Comparison of ENCODE assay signal across 24 cellular contexts in the genomic region with DNA sequence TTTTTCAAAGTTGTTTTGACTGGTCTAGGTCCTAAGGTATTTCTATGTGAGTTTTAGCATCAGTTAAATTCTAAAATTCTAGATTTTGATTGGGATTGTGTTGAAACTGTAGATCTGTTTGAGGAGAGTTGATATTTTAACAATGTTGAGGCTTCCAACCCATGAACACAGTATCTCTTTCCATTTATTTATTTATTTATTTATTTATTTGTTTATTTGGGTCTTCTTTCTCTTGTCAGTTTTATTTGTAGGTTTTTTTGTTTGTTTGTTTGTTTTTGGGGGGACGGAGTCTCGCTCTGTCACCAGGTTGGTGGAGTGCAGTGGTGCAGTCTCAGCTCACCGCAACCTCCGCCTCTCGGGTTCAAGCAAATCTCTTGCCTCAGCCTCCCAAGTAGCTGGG. TPM values are rescaled to one million over a fixed set of nuclear protein-coding genes. Genes with fewer than 3 reads are reported as not detected.
DNase-seq lines count a peak whose midpoint lies in the region; ATAC-seq and TF ChIP-seq lines count a peak whose summit lies in the region.
"Had no signal": no experiment of that assay in that cellular context is flagged by ENCODE, and none has a peak within 500 bp of the region (broad histone marks: within the 10 kb centered on the region; RNA-seq: fewer than 3 reads in every experiment).

No MANE protein-coding gene starts in this region.

- peaks cover 6% of the 10 kb centered on the region for H3K36me3 ChIP-seq in cardiac muscle cell
- peaks cover 34% of the 10 kb centered on the region for H3K36me3 ChIP-seq in left ventricle myocardium inferior
- H3K36me3 ChIP-seq in upper lobe of right lung, result no peaks in the 10 kb centered on the region
- H3K36me3 ChIP-seq in H7 (replicated peaks; ENCODE audit: control insufficient read depth, insufficient read depth, low read length), result no peaks in the 10 kb centered on the region
- H3K36me3 ChIP-seq: BE2C had no signal

- H3K4me1 ChIP-seq in cardiac muscle cell (ENCODE audit: low read depth) (peaks cover 82% of the 10 kb centered on the region), left ventricle myocardium inferior (peaks cover 97% of the 10 kb centered on the region), upper lobe of right lung (peaks cover 12% of the 10 kb centered on the region)
- H3K4me1 ChIP-seq: BE2C had no signal

- TF ChIP-seq CTCF in cardiac muscle cell (IDR thresholded peaks at IDR 0.05; ENCODE audit: low read depth, low read length) (no peak), left ventricle myocardium inferior (IDR thresholded peaks at IDR 0.05; ENCODE audit: borderline replicate concordance) (no peak), upper lobe of right lung (IDR thresholded peaks at IDR 0.05) (no peak)

- DNase-seq in cardiac muscle cell (ENCODE audit: low read depth in 1 of 2, low spot score in 1 of 2) (no peak), Right ventricle myocardium inferior (ENCODE audit: missing footprints) (no peak), left ventricle myocardium inferior (no peak), cardiac septum (ENCODE audit: low spot score) (no peak), mesenteric fat pad (ENCODE audit: low spot score) (peak; percentile 16), upper lobe of right lung (peak; percentile 6), H7 (no peak)
- DNase-seq: ACHN; AML-193; BE2C; CD4-positive, alpha-beta T cell; CD8-positive, alpha-beta memory T cell; DMS 273 treated with DMSO at 0.1 percent for 48 hours; DMS79; EL; GDM1; HCEC 1CT had no signal

- peak overlapping the region; percentile 94 for H3K27ac ChIP-seq in cardiac muscle cell
- H3K27ac ChIP-seq in left ventricle myocardium inferior (replicated peaks), result peak overlapping the region; percentile 92
- no peak overlapping the region for H3K27ac ChIP-seq in upper lobe of right lung
- H3K27ac ChIP-seq: 22Rv1; BLaER1 treated with 17β-estradiol and CSF1 and Interleukin-3, amounts not matched to agents 10 nM and 100 nM had no signal

- H3K4me3 ChIP-seq in cardiac muscle cell, result no peak overlapping the region
- H3K4me3 ChIP-seq in left ventricle myocardium inferior, result no peak overlapping the region
- H3K4me3 ChIP-seq in upper lobe of right lung, result no peak overlapping the region
- no peak overlapping the region for H3K4me3 ChIP-seq in H7 (ENCODE audit: insufficient read depth, low read depth, low read length)
- H3K4me3 ChIP-seq: BLaER1 treated with 17β-estradiol and CSF1 and Interleukin-3, amounts not matched to agents 10 nM and 100 nM; GM12878; GM23338 had no signal

- H3K27me3 ChIP-seq in cardiac muscle cell (no peaks in the 10 kb centered on the region), left ventricle myocardium inferior (ENCODE audit: low read depth) (no peaks in the 10 kb centered on the region), upper lobe of right lung (no peaks in the 10 kb centered on the region), H7 (ENCODE audit: control insufficient read depth, insufficient read depth, low read length) (no peaks in the 10 kb centered on the region)
- H3K27me3 ChIP-seq: BE2C; BLaER1 treated with 17β-estradiol and CSF1 and Interleukin-3, amounts not matched to agents 10 nM and 100 nM had no signal

- H3K9me3 ChIP-seq in cardiac muscle cell (ENCODE audit: low read depth) (no peaks in the 10 kb centered on the region), left ventricle myocardium inferior (replicated peaks) (no peaks in the 10 kb centered on the region), upper lobe of right lung (no peaks in the 10 kb centered on the region)
- H3K9me3 ChIP-seq: BE2C had no signal

- no peak for ATAC-seq in Right ventricle myocardium inferior
- ATAC-seq in upper lobe of right lung, result no peak
- ATAC-seq in HG02759 (IDR thresholded peaks at IDR 0.05; ENCODE audit: unreplicated experiment), result no peak
- ATAC-seq: GM12878, GM23338 had no signal

- intact Hi-C loops in Right ventricle myocardium inferior (cut with DNase I), result no loop called here
- intact Hi-C loops in left ventricle myocardium inferior (cut with micrococcal nuclease), result no loop called here
- intact Hi-C loops in cardiac septum (cut with DNase I), result loop anchor here (2.0 kb wide), 1 partner anchor 25 kb away; a partner anchor contains a TSS
- intact Hi-C loops in upper lobe of right lung (cut with DNase I), result no loop called here

RNA-seq across cellular contexts. Expression of a gene that starts 25.3 kb away (rescaled TPM):
- total RNA-seq in cardiac muscle cell (68.6 and 92.6 TPM in 2 replicates), Right ventricle myocardium inferior (396 TPM), left ventricle myocardium inferior (349 TPM), cardiac septum (327 TPM), mesenteric fat pad (232 TPM), upper lobe of right lung (79.4 TPM)
- polyA plus RNA-seq in cardiac muscle cell, result 66.5 and 105 TPM in 2 replicates
- 24.4 and 32.0 TPM in 2 replicates for total RNA-seq in H7 (2014; rRNA removed; shearing (Covaris generic))

RNA-seq across cellular contexts. Expression of a gene that starts 44.0 kb away (rescaled TPM):
- total RNA-seq in cardiac muscle cell (4.8 and 5.1 TPM in 2 replicates), Right ventricle myocardium inferior (not detected), left ventricle myocardium inferior (not detected), cardiac septum (not detected), mesenteric fat pad (not detected), upper lobe of right lung (not detected)
- 2.9 and 4.9 TPM in 2 replicates for polyA plus RNA-seq in cardiac muscle cell
- 0.35 TPM in 1 of 2 replicates, not detected in the other for total RNA-seq in H7 (2014; rRNA removed; shearing (Covaris generic))
- total RNA-seq: CD8-positive, alpha-beta memory T cell; GM12878; H4 had no signal
- polyA plus RNA-seq: CD14-positive monocyte had no signal

Comparison
In these comparisons a context has a peak if more than half of its experiments do, and no peak if none do; other contexts are left out.
1. DNase-seq: peak in mesenteric fat pad (single experiment) and upper lobe of right lung (single experiment); none in cardiac muscle cell (0 of 2), Right ventricle myocardium inferior (single experiment), left ventricle myocardium inferior (single experiment), cardiac septum (single experiment) and H7 (single experiment).